22 cellular contexts compared by ENCODE assay signal in the genomic region with DNA sequence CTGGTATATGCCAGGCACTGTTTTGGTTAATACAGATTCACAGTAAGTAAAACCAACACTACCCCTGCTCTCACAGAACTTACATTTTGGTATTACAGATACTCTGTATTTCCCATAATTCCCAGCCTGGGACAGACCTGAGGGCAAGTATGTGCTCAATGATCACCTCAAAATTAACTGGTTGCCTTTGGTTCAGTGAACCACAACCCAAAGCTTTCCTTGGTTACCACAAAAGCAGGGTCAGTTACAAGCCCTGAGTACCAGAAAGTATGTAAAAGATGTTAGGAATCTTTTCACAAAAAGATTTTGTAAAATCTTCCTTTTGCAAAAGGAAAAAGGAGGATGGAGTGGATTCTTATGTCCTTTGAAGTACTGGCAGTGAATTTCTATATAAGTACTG.
DNase-seq lines count a peak whose midpoint lies in the region; FAIRE-seq and TF ChIP-seq lines count a peak whose summit lies in the region.
"Had no signal": no experiment of that assay in that cellular context is flagged by ENCODE, and none has a peak within 500 bp of the region (broad histone marks: within the 10 kb centered on the region; RNA-seq: fewer than 3 reads in every experiment).

No MANE protein-coding gene starts in this region.

- H3K27me3 Mint-ChIP-seq in astrocyte (ENCODE audit: low read depth, unreplicated experiment): no peaks in the 10 kb centered on the region
- H3K27me3 Mint-ChIP-seq: B cell; CD4-positive, CD25-positive, alpha-beta regulatory T cell had no signal

- no peak overlapping the region for H2AFZ ChIP-seq in astrocyte (ENCODE audit: low read depth, low read length)

- H3K9me3 Mint-ChIP-seq in astrocyte (ENCODE audit: unreplicated experiment): no peaks in the 10 kb centered on the region
- H3K9me3 Mint-ChIP-seq: CD8-positive, alpha-beta memory T cell had no signal

- no peak overlapping the region for H3K27ac Mint-ChIP-seq in astrocyte (ENCODE audit: unreplicated experiment)
- H3K27ac Mint-ChIP-seq: B cell; CD4-positive, CD25-positive, alpha-beta regulatory T cell; CD8-positive, alpha-beta memory T cell had no signal

- H3K4me3 ChIP-seq in astrocyte (ENCODE audit: insufficient read depth, low read depth, low read length): no peak overlapping the region
- no peak overlapping the region for H3K4me3 ChIP-seq in choroid plexus epithelial cell (ENCODE audit: low read depth, low read length)
- H3K4me3 ChIP-seq: BLaER1 had no signal

- no peak overlapping the region for H3K9ac ChIP-seq in astrocyte (ENCODE audit: low read length)
- H3K9ac ChIP-seq: BLaER1 had no signal

- peak; percentile 8 for FAIRE-seq in GM19239 (lab: Jason Lieb, UNC)
- no peak for FAIRE-seq in astrocyte (lab: Jason Lieb, UNC)
- FAIRE-seq: A204.1, D721Med, GM12891, GM18507, H1 had no signal

- H3K4me2 ChIP-seq in astrocyte (ENCODE audit: low read length): no peak overlapping the region
- H3K4me2 ChIP-seq: BLaER1 had no signal

- TF ChIP-seq CTCF in astrocyte (IDR thresholded peaks at IDR 0.05; ENCODE audit: insufficient read depth, low read depth, low read length): no peak
- no peak for TF ChIP-seq CTCF in choroid plexus epithelial cell (conservative IDR thresholded peaks at IDR 0.05; ENCODE audit: low read depth, low read length)

- no peak overlapping the region for H3K27ac ChIP-seq in astrocyte (ENCODE audit: low read depth, low read length)
- H3K27ac ChIP-seq: 22Rv1, BLaER1, C4-2B had no signal

- H3K4me3 Mint-ChIP-seq in astrocyte (ENCODE audit: unreplicated experiment): no peak overlapping the region
- H3K4me3 Mint-ChIP-seq: B cell; CD4-positive, CD25-positive, alpha-beta regulatory T cell; CD8-positive, alpha-beta memory T cell had no signal

- H3K36me3 ChIP-seq in astrocyte (ENCODE audit: insufficient read depth, low read length): no peaks in the 10 kb centered on the region
- H3K36me3 ChIP-seq: BLaER1 had no signal

- no peaks in the 10 kb centered on the region for H4K20me1 ChIP-seq in astrocyte (ENCODE audit: insufficient read depth, low read length)
- H4K20me1 ChIP-seq: BLaER1 had no signal

- no peaks in the 10 kb centered on the region for H3K4me1 ChIP-seq in astrocyte (ENCODE audit: insufficient read depth, low read length)
- H3K4me1 ChIP-seq: BLaER1 had no signal

- H3K9me3 ChIP-seq in astrocyte (ENCODE audit: insufficient read depth, low read depth, low read length): no peaks in the 10 kb centered on the region
- H3K9me3 ChIP-seq: BLaER1 had no signal

- DNase-seq in GM19239 (ENCODE audit: insufficient read length, low spot score): no peak
- peak; percentile 32 for DNase-seq in astrocyte (ENCODE audit: low read depth)
- DNase-seq in choroid plexus epithelial cell (ENCODE audit: low read depth): peak; percentile 5
- DNase-seq in SW 1271 (lab: John Stamatoyannopoulos, UW): no peak
- DNase-seq in hypothalamus (lab: John Stamatoyannopoulos, UW): no peak
- DNase-seq in EL: no peak
- DNase-seq: CD4-positive, CD25-positive, alpha-beta regulatory T cell; CD8-positive, alpha-beta memory T cell; DMS 273 treated with DMSO at 0.1 percent for 48 hours; DMS79; GF-D8; H7; HCEC 1CT had no signal

- no peaks in the 10 kb centered on the region for H3K79me2 ChIP-seq in astrocyte (ENCODE audit: insufficient read depth, low read length)

- H3K4me1 Mint-ChIP-seq in astrocyte (ENCODE audit: low read depth, unreplicated experiment): no peaks in the 10 kb centered on the region
- H3K4me1 Mint-ChIP-seq: B cell; CD4-positive, CD25-positive, alpha-beta regulatory T cell; CD8-positive, alpha-beta memory T cell had no signal

- no peaks in the 10 kb centered on the region for H3K27me3 ChIP-seq in astrocyte (ENCODE audit: insufficient read depth, low read length)
- H3K27me3 ChIP-seq: BLaER1 had no signal

- no peaks in the 10 kb centered on the region for H3K36me3 Mint-ChIP-seq in astrocyte (ENCODE audit: low read depth, unreplicated experiment)
- H3K36me3 Mint-ChIP-seq: CD4-positive, CD25-positive, alpha-beta regulatory T cell; CD8-positive, alpha-beta memory T cell had no signal

Comparison
In these comparisons a context has a peak if more than half of its experiments do, and no peak if none do; other contexts are left out.
1. DNase-seq: peak in astrocyte (single experiment) and choroid plexus epithelial cell (single experiment); none in GM19239 (single experiment), SW 1271 (0 of 2), hypothalamus (0 of 51) and EL (single experiment).